17 cellular contexts compared by ENCODE assay signal in the genomic region with DNA sequence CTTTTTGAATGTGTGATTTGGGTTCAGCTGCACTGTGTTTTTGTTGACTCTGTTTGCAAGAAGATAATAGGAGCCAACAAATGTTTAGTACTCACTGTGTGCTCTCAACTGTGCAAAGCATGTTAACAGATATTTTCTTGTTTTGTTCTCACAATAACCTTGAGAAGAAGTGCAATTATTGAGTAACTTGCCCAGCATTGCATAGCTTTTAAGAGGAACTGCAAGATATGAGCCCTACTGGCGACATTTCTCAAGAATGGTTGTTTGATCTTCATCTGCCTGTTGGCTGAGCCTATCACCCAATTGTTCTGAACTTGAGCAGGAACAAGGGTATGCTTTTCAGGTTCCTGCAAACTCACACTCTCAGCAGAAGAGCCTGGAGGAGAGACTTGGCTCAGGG. TPM values are rescaled to one million over a fixed set of nuclear protein-coding genes. Genes with fewer than 3 reads are reported as not detected.
DNase-seq lines count a peak whose midpoint lies in the region; ATAC-seq and TF ChIP-seq lines count a peak whose summit lies in the region.
"Had no signal": no experiment of that assay in that cellular context is flagged by ENCODE, and none has a peak within 500 bp of the region (broad histone marks: within the 10 kb centered on the region; RNA-seq: fewer than 3 reads in every experiment).

No MANE protein-coding gene starts in this region.

- no peaks in the 10 kb centered on the region for H3K27me3 Mint-ChIP-seq in GM23338 (ENCODE audit: insufficient read depth, low read depth, poor library complexity)

- no peaks in the 10 kb centered on the region for H3K9me3 Mint-ChIP-seq in GM23338
- H3K9me3 Mint-ChIP-seq: CD4-positive, alpha-beta memory T cell had no signal

- H3K36me3 ChIP-seq in GM23338 (ENCODE audit: insufficient read depth): no peaks in the 10 kb centered on the region
- H3K36me3 ChIP-seq: BLaER1 had no signal

- H3K4me3 Mint-ChIP-seq in GM23338: no peak overlapping the region
- H3K4me3 Mint-ChIP-seq: CD14-positive monocyte; CD4-positive, alpha-beta memory T cell; IgD-negative memory B cell had no signal

- no peak overlapping the region for H3K27ac ChIP-seq in GM23338 (ENCODE audit: low read depth)
- H3K27ac ChIP-seq: BLaER1, GM23248 had no signal

- H4K20me1 ChIP-seq in GM23338 (replicated peaks; ENCODE audit: insufficient read depth): no peaks in the 10 kb centered on the region
- H4K20me1 ChIP-seq: BLaER1 had no signal

- H3F3A ChIP-seq in GM23338 (replicated peaks; ENCODE audit: low read depth): no peaks in the 10 kb centered on the region

- no peaks in the 10 kb centered on the region for H3K79me2 ChIP-seq in GM23338 (replicated peaks; ENCODE audit: insufficient read depth)

- ATAC-seq in GM23338 (no peak), HG02981 (IDR thresholded peaks at IDR 0.05; ENCODE audit: unreplicated experiment) (no peak), GM21360 (IDR thresholded peaks at IDR 0.05; ENCODE audit: unreplicated experiment) (no peak)
- ATAC-seq: HepG2 had no signal

- H3K27ac Mint-ChIP-seq in GM23338: no peak overlapping the region
- H3K27ac Mint-ChIP-seq: CD14-positive monocyte; CD4-positive, alpha-beta memory T cell; IgD-negative memory B cell had no signal

- peaks cover 9% of the 10 kb centered on the region for H3K4me1 ChIP-seq in GM23338 (ENCODE audit: insufficient read depth)

- peaks cover 23% of the 10 kb centered on the region; the same call in 2 of the 3 replicates for H3K4me1 Mint-ChIP-seq in GM23338
- H3K4me1 Mint-ChIP-seq: CD14-positive monocyte; CD4-positive, alpha-beta memory T cell; IgD-negative memory B cell had no signal

- no peak for TF ChIP-seq CTCF in GM23338 (conservative IDR thresholded peaks at IDR 0.05; ENCODE audit: low read depth in 2 of 2)

- H3K4me2 ChIP-seq in GM23338: no peak overlapping the region
- H3K4me2 ChIP-seq: BLaER1 had no signal

- no peak for DNase-seq in GM23338 (ENCODE audit: low spot score)
- peak; percentile 31 for DNase-seq in Jurkat, Clone E6-1 (ENCODE audit: low read depth, low spot score)
- DNase-seq in NOMO-1 treated with DMSO at 0.1 percent for 48 hours (lab: John Stamatoyannopoulos, UW; ENCODE audit: unreplicated experiment): peak; percentile 61
- peak; percentile 91 for DNase-seq in SKM-1 treated with dmso at 0.1 percent for 144 hours (lab: John Stamatoyannopoulos, UW; ENCODE audit: unreplicated experiment)
- DNase-seq in DMS 273 treated with DMSO at 0.1 percent for 48 hours (lab: John Stamatoyannopoulos, UW): no peak
- DNase-seq: CD4-positive, alpha-beta memory T cell; DMS79 treated with DMSO at 0.1 percent for 48 hours; GF-D8; GM23248; HCEC 1CT; KG1 had no signal

- H3K36me3 Mint-ChIP-seq in GM23338 (ENCODE audit: low read depth): no peaks in the 10 kb centered on the region
- H3K36me3 Mint-ChIP-seq: CD14-positive monocyte; CD4-positive, alpha-beta memory T cell had no signal

- H2AFZ ChIP-seq in GM23338: peak overlapping the region; percentile 38; the same call in 1 of the 2 replicates
- H2AFZ ChIP-seq: GM23248 had no signal

- H3K9me2 ChIP-seq in GM23338 (ENCODE audit: insufficient read depth): 0 out of 2 replicates have a peak, but pooled peaks cover 12% of the 10 kb centered on the region

- H3K4me3 ChIP-seq in GM23338: no peak overlapping the region
- H3K4me3 ChIP-seq in Jurkat, Clone E6-1 (ENCODE audit: low read length): no peak overlapping the region
- H3K4me3 ChIP-seq: BLaER1, GM23248 had no signal

- H3K27me3 ChIP-seq in GM23338 (ENCODE audit: insufficient read depth): no peaks in the 10 kb centered on the region
- H3K27me3 ChIP-seq: BLaER1 had no signal

TF ChIP-seq in GM23338, 12 proteins besides CTCF, POLR2A, EP300 and RAD21 (continues in another document):
- TF ChIP-seq CREB1 (CRISPR knock-in tag; IDR thresholded peaks at IDR 0.05; ENCODE audit: low read depth) (no peak), NANOG (IDR thresholded peaks at IDR 0.05; ENCODE audit: borderline replicate concordance) (no peak), JUNB (IDR thresholded peaks at IDR 0.05; ENCODE audit: unreplicated experiment) (no peak), STAT1 (IDR thresholded peaks at IDR 0.05; ENCODE audit: unreplicated experiment) (no peak), POLR2AphosphoS5 (IDR thresholded peaks at IDR 0.05; ENCODE audit: low read depth) (no peak), EZH2 (IDR thresholded peaks at IDR 0.05; ENCODE audit: low read depth, unreplicated experiment) (no peak), ZNF331 (CRISPR knock-in tag; IDR thresholded peaks at IDR 0.05; ENCODE audit: low read depth) (no peak)
- TF ChIP-seq, protein P1, sequence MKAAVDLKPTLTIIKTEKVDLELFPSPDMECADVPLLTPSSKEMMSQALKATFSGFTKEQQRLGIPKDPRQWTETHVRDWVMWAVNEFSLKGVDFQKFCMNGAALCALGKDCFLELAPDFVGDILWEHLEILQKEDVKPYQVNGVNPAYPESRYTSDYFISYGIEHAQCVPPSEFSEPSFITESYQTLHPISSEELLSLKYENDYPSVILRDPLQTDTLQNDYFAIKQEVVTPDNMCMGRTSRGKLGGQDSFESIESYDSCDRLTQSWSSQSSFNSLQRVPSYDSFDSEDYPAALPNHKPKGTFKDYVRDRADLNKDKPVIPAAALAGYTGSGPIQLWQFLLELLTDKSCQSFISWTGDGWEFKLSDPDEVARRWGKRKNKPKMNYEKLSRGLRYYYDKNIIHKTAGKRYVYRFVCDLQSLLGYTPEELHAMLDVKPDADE (IDR thresholded peaks at IDR 0.05): no peak
- TF ChIP-seq, protein P2, sequence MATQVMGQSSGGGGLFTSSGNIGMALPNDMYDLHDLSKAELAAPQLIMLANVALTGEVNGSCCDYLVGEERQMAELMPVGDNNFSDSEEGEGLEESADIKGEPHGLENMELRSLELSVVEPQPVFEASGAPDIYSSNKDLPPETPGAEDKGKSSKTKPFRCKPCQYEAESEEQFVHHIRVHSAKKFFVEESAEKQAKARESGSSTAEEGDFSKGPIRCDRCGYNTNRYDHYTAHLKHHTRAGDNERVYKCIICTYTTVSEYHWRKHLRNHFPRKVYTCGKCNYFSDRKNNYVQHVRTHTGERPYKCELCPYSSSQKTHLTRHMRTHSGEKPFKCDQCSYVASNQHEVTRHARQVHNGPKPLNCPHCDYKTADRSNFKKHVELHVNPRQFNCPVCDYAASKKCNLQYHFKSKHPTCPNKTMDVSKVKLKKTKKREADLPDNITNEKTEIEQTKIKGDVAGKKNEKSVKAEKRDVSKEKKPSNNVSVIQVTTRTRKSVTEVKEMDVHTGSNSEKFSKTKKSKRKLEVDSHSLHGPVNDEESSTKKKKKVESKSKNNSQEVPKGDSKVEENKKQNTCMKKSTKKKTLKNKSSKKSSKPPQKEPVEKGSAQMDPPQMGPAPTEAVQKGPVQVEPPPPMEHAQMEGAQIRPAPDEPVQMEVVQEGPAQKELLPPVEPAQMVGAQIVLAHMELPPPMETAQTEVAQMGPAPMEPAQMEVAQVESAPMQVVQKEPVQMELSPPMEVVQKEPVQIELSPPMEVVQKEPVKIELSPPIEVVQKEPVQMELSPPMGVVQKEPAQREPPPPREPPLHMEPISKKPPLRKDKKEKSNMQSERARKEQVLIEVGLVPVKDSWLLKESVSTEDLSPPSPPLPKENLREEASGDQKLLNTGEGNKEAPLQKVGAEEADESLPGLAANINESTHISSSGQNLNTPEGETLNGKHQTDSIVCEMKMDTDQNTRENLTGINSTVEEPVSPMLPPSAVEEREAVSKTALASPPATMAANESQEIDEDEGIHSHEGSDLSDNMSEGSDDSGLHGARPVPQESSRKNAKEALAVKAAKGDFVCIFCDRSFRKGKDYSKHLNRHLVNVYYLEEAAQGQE (IDR thresholded peaks at IDR 0.05; ENCODE audit: unreplicated experiment): no peak

RNA-seq across cellular contexts. Expression of a gene that starts 43.4 kb away (rescaled TPM):
- 0.03 TPM in 1 of 2 replicates, not detected in the other for total RNA-seq in GM23338 (2014; rRNA removed; shearing (Covaris generic))
- not detected in 2 replicates for polyA plus RNA-seq in GM23338 (2016; fragmentation: Nextera tagmentation; extraction: Ambion mirVana)
- polyA plus RNA-seq in Jurkat, Clone E6-1 (2012; ENCODE audit: insufficient read depth, insufficient read length): not detected
- total RNA-seq: CD4-positive, alpha-beta memory T cell; GM23248; HepG2 had no signal
- polyA plus RNA-seq: CD14-positive monocyte; CD4-positive, alpha-beta memory T cell; GM23248; IgD-negative memory B cell had no signal

Comparison
In these comparisons a context has a peak if more than half of its experiments do, and no peak if none do; other contexts are left out.
1. DNase-seq: peak in Jurkat, Clone E6-1 (single experiment), NOMO-1 treated with DMSO at 0.1 percent for 48 hours (single experiment) and SKM-1 treated with dmso at 0.1 percent for 144 hours (single experiment); none in GM23338 (single experiment) and DMS 273 treated with DMSO at 0.1 percent for 48 hours (single experiment).